ENCODE assay signal across 9 cellular contexts in genomic region chr14:24679248-24680085, GRCh38. TPM values are rescaled to one million over a fixed set of nuclear protein-coding genes. Genes with fewer than 3 reads are reported as not detected.
DNase-seq lines count a peak whose midpoint lies in the region; FAIRE-seq and TF ChIP-seq lines count a peak whose summit lies in the region.
"Had no signal": no experiment of that assay in that cellular context is flagged by ENCODE, and none has a peak within 500 bp of the region (broad histone marks: within the 10 kb centered on the region; RNA-seq: fewer than 3 reads in every experiment).

No MANE protein-coding gene starts in this region.

- no peaks in the 10 kb centered on the region for H3K9me3 ChIP-seq in BLaER1
- no peaks in the 10 kb centered on the region for H3K9me3 ChIP-seq in tibial artery

- peak overlapping the region; percentile 62 for H3K27ac Mint-ChIP-seq in activated CD4-positive, alpha-beta memory T cell treated with anti-CD3 and anti-CD28 coated beads, Interleukin-2, amount 10 ng/mL, durations not matched to agents 7 days and 5 days

- H3K27me3 Mint-ChIP-seq in activated CD4-positive, alpha-beta memory T cell treated with anti-CD3 and anti-CD28 coated beads, Interleukin-2, amount 10 ng/mL, durations not matched to agents 7 days and 5 days = peaks cover 6% of the 10 kb centered on the region

- peaks cover 7% of the 10 kb centered on the region for H3K9me3 Mint-ChIP-seq in activated CD4-positive, alpha-beta memory T cell treated with anti-CD3 and anti-CD28 coated beads, Interleukin-2, amount 10 ng/mL, durations not matched to agents 7 days and 5 days

- no peak for DNase-seq in GM12892 (ENCODE audit: insufficient read length)
- DNase-seq in activated CD4-positive, alpha-beta memory T cell treated with anti-CD3 and anti-CD28 coated beads, Interleukin-2, amount 10 ng/mL, durations not matched to agents 7 days and 5 days = no peak
- DNase-seq in inferior parietal cortex (ENCODE audit: extremely low spot score) = peak; percentile 17
- DNase-seq in KG1 (lab: John Stamatoyannopoulos, UW) = no peak
- no peak for DNase-seq in DMS114 treated with DMSO at 0.1 percent for 48 hours (lab: John Stamatoyannopoulos, UW; ENCODE audit: unreplicated experiment)
- no peak for DNase-seq in NCI-H1048 (lab: John Stamatoyannopoulos, UW)
- no peak for DNase-seq in tibial artery
- DNase-seq: cerebellar nuclear complex had no signal

- TF ChIP-seq POLR2A in GM12892 (IDR thresholded peaks at IDR 0.05; ENCODE audit: low read depth, low read length) = no peak

- no peaks in the 10 kb centered on the region for H4K20me1 ChIP-seq in BLaER1

- POLR2A ChIA-PET in activated CD4-positive, alpha-beta memory T cell treated with anti-CD3 and anti-CD28 coated beads, Interleukin-2, amount 10 ng/mL, durations not matched to agents 7 days and 5 days (lab: Charles Lee) = interaction anchor here (1.0 to 1.5 kb wide), 3 partner anchors 13 to 45 kb away, joined by 3 to 6 read pairs (median 4); no protein-coding TSS in a partner anchor

- peak; percentile 60 for FAIRE-seq in GM12892 (lab: Jason Lieb, UNC)

- intact Hi-C loops in tibial artery (cut with DNase I; ENCODE audit: low total_unique reads) = no loop called here

- H3K4me1 ChIP-seq in BLaER1 = peaks cover 40% of the 10 kb centered on the region
- H3K4me1 ChIP-seq in tibial artery = peaks cover 0 to 7% (median 0%) of the 10 kb centered on the region in 4 donors

- H3K36me3 ChIP-seq in BLaER1 (no peaks in the 10 kb centered on the region), tibial artery (no peaks in the 10 kb centered on the region)

- TF ChIP-seq CTCF in tibial artery (IDR thresholded peaks at IDR 0.05) = no peak

- H3K4me2 ChIP-seq in BLaER1 = peak overlapping the region; percentile 4; the same call in 1 of the 2 replicates

- no peak overlapping the region for H3K27ac ChIP-seq in BLaER1
- no peak overlapping the region for H3K27ac ChIP-seq in tibial artery

- peaks cover 14% of the 10 kb centered on the region for H3K36me3 Mint-ChIP-seq in activated CD4-positive, alpha-beta memory T cell treated with anti-CD3 and anti-CD28 coated beads, Interleukin-2, amount 10 ng/mL, durations not matched to agents 7 days and 5 days (ENCODE audit: low read depth)

- peaks cover 63% of the 10 kb centered on the region for H3K4me1 Mint-ChIP-seq in activated CD4-positive, alpha-beta memory T cell treated with anti-CD3 and anti-CD28 coated beads, Interleukin-2, amount 10 ng/mL, durations not matched to agents 7 days and 5 days

- H3K27me3 ChIP-seq in BLaER1 (no peaks in the 10 kb centered on the region), tibial artery (peaks cover 0 to 5% of the 10 kb centered on the region in 2 donors)

- CTCF ChIA-PET in activated CD4-positive, alpha-beta memory T cell treated with anti-CD3 and anti-CD28 coated beads, Interleukin-2, amount 10 ng/mL, durations not matched to agents 7 days and 5 days (lab: Charles Lee) = interaction anchor here (0.8 to 4.8 kb wide), 13 partner anchors 12 to 198 kb away, joined by 3 to 57 read pairs (median 7); partner anchors contain the start of genes GZMB and GZMH

- H3K4me3 ChIP-seq in BLaER1 = no peak overlapping the region
- no peak overlapping the region for H3K4me3 ChIP-seq in tibial artery

- no peak overlapping the region for H3K9ac ChIP-seq in BLaER1

- H3K4me3 Mint-ChIP-seq in activated CD4-positive, alpha-beta memory T cell treated with anti-CD3 and anti-CD28 coated beads, Interleukin-2, amount 10 ng/mL, durations not matched to agents 7 days and 5 days = peak overlapping the region; percentile 60

RNA-seq across cellular contexts. Expression of gene GZMB, which starts 45.5 kb away (rescaled TPM):
- not detected for polyA plus RNA-seq in GM12892 (2012; ENCODE audit: missing spikeins)
- 100 to 1,000 TPM; 682 to 685 TPM for total RNA-seq in activated CD4-positive, alpha-beta memory T cell treated with anti-CD3 and anti-CD28 coated beads, Interleukin-2, amount 10 ng/mL, durations not matched to agents 7 days and 5 days
